ENCODE assay signal across 8 cellular contexts in the genomic region with DNA sequence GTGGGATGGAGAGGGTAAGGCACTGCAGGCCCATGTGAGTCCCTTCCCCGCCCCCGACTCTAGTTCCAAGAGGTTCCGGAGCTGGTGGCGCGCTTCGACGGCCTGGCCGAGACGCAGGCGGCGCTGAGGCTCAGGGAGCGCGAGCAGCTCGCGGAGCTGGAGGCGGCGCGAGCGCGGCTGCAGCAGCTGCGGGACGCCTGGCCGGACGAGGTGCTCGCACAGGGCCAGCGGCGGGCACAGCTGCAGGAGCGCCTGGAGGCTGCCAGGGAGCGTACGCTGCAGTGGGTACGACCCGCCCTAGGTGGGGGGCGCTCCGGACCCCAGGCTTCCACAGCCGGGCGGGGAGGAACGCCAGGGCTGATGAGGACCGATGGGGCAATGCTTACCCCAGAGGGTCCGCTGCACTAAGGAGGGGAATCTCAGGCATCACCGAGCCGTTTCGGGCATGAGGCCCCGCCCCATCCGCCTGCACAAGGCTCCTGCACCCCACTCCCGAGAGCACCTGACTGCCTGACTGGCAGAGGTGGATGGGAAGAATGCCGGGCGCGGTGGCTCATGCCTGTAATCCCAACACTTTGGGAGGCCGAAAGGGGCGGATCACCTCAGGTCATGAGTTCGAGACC. TPM values are rescaled to one million over a fixed set of nuclear protein-coding genes. Genes with fewer than 3 reads are reported as not detected.
A peak's percentile ranks its signal among the peaks of the same experiment; 100 is the strongest.
DNase-seq lines count a peak whose midpoint lies in the region; ATAC-seq, FAIRE-seq and TF ChIP-seq lines count a peak whose summit lies in the region.

No MANE protein-coding gene starts in this region.

- TF ChIP-seq CTCF in GM12878 (IDR thresholded peaks at IDR 0.05 in 2 of 3, conservative IDR thresholded peaks at IDR 0.05 in 1 of 3; ENCODE audit: control insufficient read depth in 2 of 3, extremely low read depth in 1 of 3, insufficient read depth in 1 of 3, low read depth in 3 of 3, low read length in 3 of 3) (no peak), left lung (IDR thresholded peaks at IDR 0.05) (no peak), omental fat pad (IDR thresholded peaks at IDR 0.05) (no peak)

- RAD21 ChIA-PET in GM12878 (lab: Charles Lee; ENCODE audit: unreplicated experiment) = interaction anchor here (0.6 to 3.2 kb wide), 11 partner anchors 12 to 135 kb away, joined by 3 to 29 read pairs (median 6); no protein-coding TSS in a partner anchor

- POLR2A ChIA-PET in GM12878 (lab: Charles Lee) = interaction anchor here (0.6 kb wide), 1 partner anchor 45 kb away, joined by 3 read pairs; no protein-coding TSS in a partner anchor

- H3K4me2 ChIP-seq in BLaER1 (peak overlapping the region; percentile 82), GM12878 (ENCODE audit: control insufficient read depth, insufficient read depth) (peak overlapping the region; percentile 66)

- CTCF ChIA-PET in GM12878 (lab: Yijun Ruan, JAX) = interaction anchor here (1.0 to 5.2 kb wide), 10 partner anchors 19 to 165 kb away, joined by 3 to 33 read pairs (median 9); no protein-coding TSS in a partner anchor

- H3K4me1 ChIP-seq in BLaER1 (peaks cover 85% of the 10 kb centered on the region), HUES48 (ENCODE audit: control insufficient read depth, insufficient read depth, low read length) (peaks cover 9% of the 10 kb centered on the region), GM12878 (ENCODE audit: control insufficient read depth, insufficient read depth, low read length) (peaks cover 15% of the 10 kb centered on the region), left lung (peaks cover 0 to 22% of the 10 kb centered on the region in 2 donors)

- H3K27me3 ChIP-seq in BLaER1 (peaks cover 67% of the 10 kb centered on the region), HUES48 (ENCODE audit: control insufficient read depth, insufficient read depth, low read length) (peaks cover 51% of the 10 kb centered on the region), GM12878 (replicated peaks in 1 of 2; ENCODE audit: control insufficient read depth in 2 of 2, insufficient read depth in 2 of 2, low read length in 1 of 2) (peaks cover 7 to 8% of the 10 kb centered on the region in 2 experiments; a peak in 2 of 4 replicates), left lung (peaks cover 33 to 67% of the 10 kb centered on the region in 2 donors)

- intact Hi-C loops in GM12878 (cut with micrococcal nuclease; ENCODE audit: unreplicated experiment) = loop anchor here (5.0 kb wide), 1 partner anchor 47 kb away; no protein-coding TSS in a partner anchor
- intact Hi-C loops in left lung (cut with DNase I) = no loop called here

- H3K4me3 ChIP-seq in BLaER1 (peak overlapping the region; percentile 59), HUES48 (ENCODE audit: low read depth, low read length) (peak overlapping the region; percentile 64), GM12878 (no peak overlapping the region), left lung (no peak overlapping the region)

- H3K79me2 ChIP-seq in GM12878 (ENCODE audit: control insufficient read depth, insufficient read depth, low read length) = no peaks in the 10 kb centered on the region

- peak overlapping the region; percentile 18 for H2AFZ ChIP-seq in GM12878 (ENCODE audit: control insufficient read depth, low read depth, low read length)

- DNase-seq in GM12878 (ENCODE audit: low read depth, low spot score) (no peak), left lung (no peak), omental fat pad (ENCODE audit: low spot score) (no peak), NCI-H2196 (lab: John Stamatoyannopoulos, UW; ENCODE audit: unreplicated experiment) (no peak)
- no peak for DNase-seq in effector CD8-positive, alpha-beta T cell (lab: John Stamatoyannopoulos, UW)

- no TSS peak for BruUV-seq in GM12878 (replicated peaks; lab: Mats Ljungman, UMichigan)

- SMC1A ChIA-PET in GM12878 (lab: Charles Lee; ENCODE audit: uncharacterized antibody, unreplicated experiment) = interaction anchor here (0.9 to 6.1 kb wide), 7 partner anchors 10 to 105 kb away, joined by 3 to 37 read pairs (median 5); no protein-coding TSS in a partner anchor

- H3K27ac ChIP-seq in BLaER1 = no peak overlapping the region
- no peak overlapping the region for H3K27ac ChIP-seq in HUES48 (ENCODE audit: low read depth, low read length)
- no peak overlapping the region for H3K27ac ChIP-seq in GM12878 (ENCODE audit: control insufficient read depth, insufficient read depth)
- H3K27ac ChIP-seq in left lung = no peak overlapping the region

- TF ChIP-seq POLR2A in GM12878 (IDR thresholded peaks at IDR 0.05; ENCODE audit: low read depth, low read length) = no peak

- in situ Hi-C loops in GM12878 (cut with MboI) = loop anchor here (5.0 kb wide), 1 partner anchor 107 kb away; no protein-coding TSS in a partner anchor

- H3K9me3 ChIP-seq in BLaER1 (no peaks in the 10 kb centered on the region), HUES48 (ENCODE audit: control insufficient read depth, insufficient read depth, low read length) (no peaks in the 10 kb centered on the region), GM12878 (replicated peaks; ENCODE audit: control insufficient read depth, insufficient read depth, low read length) (no peaks in the 10 kb centered on the region), left lung (no peaks in the 10 kb centered on the region)

- H4K20me1 ChIP-seq in BLaER1 = peaks cover 60% of the 10 kb centered on the region
- no peaks in the 10 kb centered on the region for H4K20me1 ChIP-seq in GM12878 (ENCODE audit: control insufficient read depth, insufficient read depth)

- WGBS in GM12878 (ENCODE audit: insufficient coverage, insufficient replicate concordance, low lambda C conversion rate, missing lambda C conversion rate) = 15% methylated on average over 51 of the region's 51 CpGs

- H3K9ac ChIP-seq in BLaER1 (0 out of 2 replicates have a peak overlapping the region, but pooled peaks have one; percentile 41), HUES48 (ENCODE audit: low read depth, low read length) (no peak overlapping the region), GM12878 (ENCODE audit: control insufficient read depth, insufficient read depth, low read length) (no peak overlapping the region)

- peak; percentile 40 for ATAC-seq in GM12878
- peak; percentile 19 for ATAC-seq in left lung
- no peak for ATAC-seq in HG03571 (IDR thresholded peaks at IDR 0.05; ENCODE audit: unreplicated experiment)
- ATAC-seq in omental fat pad (ENCODE audit: low FRiP score) = no peak

- no peak for TF ChIP-seq RAD21 in GM12878 (IDR thresholded peaks at IDR 0.05; ENCODE audit: insufficient read depth, low read depth, low read length)

- H3K36me3 ChIP-seq in BLaER1 (peaks cover 29% of the 10 kb centered on the region), HUES48 (ENCODE audit: control insufficient read depth, insufficient read depth, low read length) (peaks cover 20% of the 10 kb centered on the region), GM12878 (ENCODE audit: control insufficient read depth in 2 of 2, insufficient read depth in 2 of 2, low read length in 1 of 2) (peaks cover 0 to 15% of the 10 kb centered on the region in 2 experiments; a peak in 3 of 4 replicates), left lung (peaks cover 0 to 24% of the 10 kb centered on the region in 2 donors)

- no peak for FAIRE-seq in GM12878 (lab: Jason Lieb, UNC)

- no peak for TF ChIP-seq EP300 in GM12878 (IDR thresholded peaks at IDR 0.05; ENCODE audit: borderline replicate concordance in 1 of 2, control insufficient read depth in 1 of 2, low read depth in 2 of 2, low read length in 2 of 2)

RNA-seq across cellular contexts. Expression of gene CFAP73, which starts 4.9 kb away (rescaled TPM):
- 0.39 and 0.44 TPM in 2 replicates for total RNA-seq in GM12878 (2013; cell fraction: nucleolus; rRNA removed)
- total RNA-seq in GM12878 (2014; rRNA removed) = not detected in 2 replicates
- total RNA-seq in GM12878 (2014; rRNA removed; fragmentation: Illumina TruSeq; extraction: Trizol) = not detected in 2 replicates
- 0.18 TPM in 1 of 2 replicates, not detected in the other for total RNA-seq in GM12878 (2021)
- polyA plus RNA-seq in GM12878 (2011; ENCODE audit: low read depth) = not detected
- not detected in 2 replicates for polyA plus RNA-seq in GM12878 (2011; rRNA removed)
- 0.07 TPM in 1 of 2 replicates, not detected in the other for polyA plus RNA-seq in GM12878 (2011; cell fraction: cytosol; rRNA removed)
- polyA plus RNA-seq in GM12878 (2011; cell fraction: nucleus; rRNA removed) = not detected in 2 replicates
- 0.17 and 0.35 TPM in 2 replicates for polyA plus RNA-seq in GM12878 (2012)
- not detected in 2 replicates for polyA plus RNA-seq in GM12878 (2014; fragmentation: Illumina TruSeq; extraction: Trizol)
- polyA plus RNA-seq in GM12878 (2014; fragmentation: Nextera tagmentation; extraction: Ambion mirVana) = not detected
- not detected in 2 replicates for polyA plus RNA-seq in GM12878 (2014; rRNA removed)
- not detected for polyA plus RNA-seq in GM12878 (2016; fragmentation: Nextera tagmentation; extraction: Ambion mirVana)
- polyA minus RNA-seq in GM12878 (2011; rRNA and poly(A)+ RNA removed) = not detected in 2 replicates
- not detected in 2 replicates for polyA minus RNA-seq in GM12878 (2011; cell fraction: cytosol; rRNA and poly(A)+ RNA removed)
- not detected in 2 replicates for polyA minus RNA-seq in GM12878 (2011; cell fraction: nucleus; rRNA and poly(A)+ RNA removed)
- 1 to 10 TPM in 1 of 2 donors, not detected in 1; 4.3 TPM for total RNA-seq in left lung
- total RNA-seq in omental fat pad = not detected

RNA-seq across cellular contexts. Expression of gene RASAL1, which starts 18.9 kb away (rescaled TPM):
- total RNA-seq in GM12878 (2013; cell fraction: nucleolus; rRNA removed) = 6.7 and 11.6 TPM in 2 replicates
- total RNA-seq in GM12878 (2014; rRNA removed) (1.0 TPM in 1 of 2 replicates, not detected in the other), GM12878 (2014; rRNA removed; fragmentation: Illumina TruSeq; extraction: Trizol) (not detected in 2 replicates), GM12878 (2021) (not detected in 2 replicates), left lung (under 1 TPM; 0.17 to 0.24 TPM), omental fat pad (not detected)
- polyA plus RNA-seq in GM12878 (2011; ENCODE audit: low read depth) = 0.13 TPM
- polyA plus RNA-seq in GM12878 (2011; rRNA removed) (0.53 and 0.79 TPM in 2 replicates), GM12878 (2014; fragmentation: Illumina TruSeq; extraction: Trizol) (not detected in 2 replicates), GM12878 (2014; fragmentation: Nextera tagmentation; extraction: Ambion mirVana) (not detected), GM12878 (2014; rRNA removed) (0.04 TPM in 1 of 2 replicates, not detected in the other), GM12878 (2016; fragmentation: Nextera tagmentation; extraction: Ambion mirVana) (under 1 TPM; 0.12 to 0.25 TPM)
- 0.84 and 0.88 TPM in 2 replicates for polyA plus RNA-seq in GM12878 (2011; cell fraction: cytosol; rRNA removed)
- polyA plus RNA-seq in GM12878 (2011; cell fraction: nucleus; rRNA removed) = 1.8 and 3.5 TPM in 2 replicates
- polyA plus RNA-seq in GM12878 (2012) = 0.24 and 0.31 TPM in 2 replicates
- 0.22 and 1.2 TPM in 2 replicates for polyA minus RNA-seq in GM12878 (2011; rRNA and poly(A)+ RNA removed)
- polyA minus RNA-seq in GM12878 (2011; cell fraction: cytosol; rRNA and poly(A)+ RNA removed) = 0.42 TPM in 1 of 2 replicates, not detected in the other
- polyA minus RNA-seq in GM12878 (2011; cell fraction: nucleus; rRNA and poly(A)+ RNA removed) = 0.48 and 1.1 TPM in 2 replicates

RNA-seq across cellular contexts. Expression of gene DDX54, which starts 30.8 kb away (rescaled TPM):
- 71.0 and 82.8 TPM in 2 replicates for total RNA-seq in GM12878 (2013; cell fraction: nucleolus; rRNA removed)
- total RNA-seq in GM12878 (2014; rRNA removed) = 44.3 and 58.9 TPM in 2 replicates
- 24.7 and 28.8 TPM in 2 replicates for total RNA-seq in GM12878 (2014; rRNA removed; fragmentation: Illumina TruSeq; extraction: Trizol)
- 94.6 and 115 TPM in 2 replicates for total RNA-seq in GM12878 (2021)
- polyA plus RNA-seq in GM12878 (2011; ENCODE audit: low read depth) = 14.3 TPM
- polyA plus RNA-seq in GM12878 (2011; rRNA removed) = 37.5 and 73.2 TPM in 2 replicates
- polyA plus RNA-seq in GM12878 (2011; cell fraction: cytosol; rRNA removed) = 85.9 and 87.1 TPM in 2 replicates
- 94.1 and 163 TPM in 2 replicates for polyA plus RNA-seq in GM12878 (2011; cell fraction: nucleus; rRNA removed)
- polyA plus RNA-seq in GM12878 (2012) = 43.7 and 47.2 TPM in 2 replicates
- 6.2 and 27.9 TPM in 2 replicates for polyA plus RNA-seq in GM12878 (2014; fragmentation: Illumina TruSeq; extraction: Trizol)
- polyA plus RNA-seq in GM12878 (2014; fragmentation: Nextera tagmentation; extraction: Ambion mirVana) = 1 to 10 TPM; 1.9 to 8.6 TPM
- polyA plus RNA-seq in GM12878 (2014; rRNA removed) = 53.7 and 67.0 TPM in 2 replicates
- 10 to 100 TPM; 69.7 to 71.9 TPM for polyA plus RNA-seq in GM12878 (2016; fragmentation: Nextera tagmentation; extraction: Ambion mirVana)
- 43.9 and 84.0 TPM in 2 replicates for polyA minus RNA-seq in GM12878 (2011; rRNA and poly(A)+ RNA removed)
- polyA minus RNA-seq in GM12878 (2011; cell fraction: cytosol; rRNA and poly(A)+ RNA removed) = 28.2 and 42.1 TPM in 2 replicates
- 34.2 and 48.4 TPM in 2 replicates for polyA minus RNA-seq in GM12878 (2011; cell fraction: nucleus; rRNA and poly(A)+ RNA removed)
- total RNA-seq in left lung = 10 to 100 TPM; 42.0 to 61.1 TPM
- 10 to 100 TPM; 42.4 to 67.0 (median 51.8) TPM for total RNA-seq in omental fat pad

RNA-seq across cellular contexts. Expression of gene RITA1, which starts 31.1 kb away (rescaled TPM):
- total RNA-seq in GM12878 (2013; cell fraction: nucleolus; rRNA removed) = 37.9 and 38.4 TPM in 2 replicates
- total RNA-seq in GM12878 (2014; rRNA removed) (32.8 and 39.6 TPM in 2 replicates), GM12878 (2014; rRNA removed; fragmentation: Illumina TruSeq; extraction: Trizol) (16.3 and 18.9 TPM in 2 replicates), GM12878 (2021) (29.2 and 31.4 TPM in 2 replicates), left lung (10 to 100 TPM; 16.7 to 17.3 TPM), omental fat pad (10 to 100 TPM in 3 of 4 donors, 1 to 10 TPM in 1; 7.9 to 14.3 (median 11.5) TPM)
- polyA plus RNA-seq in GM12878 (2011; ENCODE audit: low read depth) = 24.5 TPM
- polyA plus RNA-seq in GM12878 (2011; rRNA removed) (15.2 and 19.9 TPM in 2 replicates), GM12878 (2014; fragmentation: Illumina TruSeq; extraction: Trizol) (5.3 and 13.7 TPM in 2 replicates), GM12878 (2014; fragmentation: Nextera tagmentation; extraction: Ambion mirVana) (1 to 10 TPM; 2.3 to 6.4 TPM), GM12878 (2014; rRNA removed) (27.3 and 29.8 TPM in 2 replicates), GM12878 (2016; fragmentation: Nextera tagmentation; extraction: Ambion mirVana) (10 to 100 TPM; 37.4 to 39.9 TPM)
- polyA plus RNA-seq in GM12878 (2011; cell fraction: cytosol; rRNA removed) = 29.9 and 37.4 TPM in 2 replicates
- polyA plus RNA-seq in GM12878 (2011; cell fraction: nucleus; rRNA removed) = 20.2 and 21.3 TPM in 2 replicates
- polyA plus RNA-seq in GM12878 (2012) = 16.1 and 17.4 TPM in 2 replicates
- 13.3 and 30.4 TPM in 2 replicates for polyA minus RNA-seq in GM12878 (2011; rRNA and poly(A)+ RNA removed)
- 9.5 and 9.9 TPM in 2 replicates for polyA minus RNA-seq in GM12878 (2011; cell fraction: cytosol; rRNA and poly(A)+ RNA removed)
- 10.6 and 25.4 TPM in 2 replicates for polyA minus RNA-seq in GM12878 (2011; cell fraction: nucleus; rRNA and poly(A)+ RNA removed)

Comparison
In these comparisons a context has a peak if more than half of its experiments do, and no peak if none do; other contexts are left out.
1. H3K4me3 ChIP-seq: peak in BLaER1 (single experiment) and HUES48 (single experiment); none in GM12878 (single experiment) and left lung (0 of 2).
2. ATAC-seq: peak in GM12878 (single experiment) and left lung (single experiment); none in HG03571 (single experiment) and omental fat pad (single experiment).